Comparison of ENCODE assay signal across 13 cellular contexts in the genomic region with DNA sequence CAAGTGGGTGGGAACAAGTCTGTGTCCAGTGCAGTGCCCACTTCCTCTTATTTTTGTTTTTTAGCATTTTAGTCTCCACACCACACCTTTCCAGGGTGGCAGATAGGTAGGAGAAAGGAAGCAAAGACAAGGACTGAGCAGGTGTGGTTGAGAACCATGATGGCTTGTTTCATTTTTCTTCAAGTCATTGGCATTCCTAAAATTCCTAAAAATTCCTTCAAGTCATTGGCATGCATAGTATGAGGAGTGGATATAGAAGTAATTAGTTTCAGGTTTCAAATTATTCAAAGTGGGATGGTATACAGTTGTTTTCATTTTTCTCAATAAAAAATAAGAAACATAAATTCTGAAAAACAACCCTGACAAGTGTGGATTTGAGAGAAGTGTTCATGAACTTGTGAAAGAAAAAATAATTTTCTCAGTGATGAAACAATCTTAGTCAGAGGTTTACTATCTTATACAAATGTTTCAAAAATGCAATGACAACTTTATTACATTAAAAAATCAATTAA.
"Had no signal": no experiment of that assay in that cellular context is flagged by ENCODE, and none has a peak within 500 bp of the region (broad histone marks: within the 10 kb centered on the region; RNA-seq: fewer than 3 reads in every experiment).

No MANE protein-coding gene starts in this region.

- DNase-seq: activated B cell treated with CpG ODN at 0.5 μM for 24 hours; activated CD4-positive, alpha-beta T cell treated with anti-CD3 and anti-CD28 coated beads, Interleukin-2, amount 50 U/mL, for 1 hour; activated T-cell treated with anti-CD3 and anti-CD28 coated beads for 4 hours; brain microvascular endothelial cell; occipital lobe; right lobe of liver; stimulated activated naive CD4-positive, alpha-beta T cell treated with Interleukin-2 at 50 U/mL for 16 hours; T-helper 17 cell; upper lobe of left lung had no signal

- H3K4me3 Mint-ChIP-seq: activated B cell treated with CpG ODN at 0.5 μM for 24 hours; activated naive CD4-positive, alpha-beta T cell treated with anti-CD3 and anti-CD28 coated beads, Interleukin-2, amount 50 U/mL, for 24 hours; natural killer cell treated with Interleukin-12 subunit alpha and Interleukin-12 subunit beta and Interleukin-15 and Interleukin-18, amount 100 ng/mL, for 72 hours; T-helper 17 cell had no signal

- H3K4me1 ChIP-seq: prostate gland, right lobe of liver, suprapubic skin, upper lobe of left lung had no signal

- H3K27ac Mint-ChIP-seq: activated B cell treated with CpG ODN at 0.5 μM for 24 hours; activated naive CD4-positive, alpha-beta T cell treated with anti-CD3 and anti-CD28 coated beads, Interleukin-2, amount 50 U/mL, for 24 hours; natural killer cell treated with Interleukin-12 subunit alpha and Interleukin-12 subunit beta and Interleukin-15 and Interleukin-18, amount 100 ng/mL, for 72 hours; T-helper 17 cell had no signal

- H3K36me3 Mint-ChIP-seq: activated naive CD4-positive, alpha-beta T cell treated with anti-CD3 and anti-CD28 coated beads, Interleukin-2, amount 50 U/mL, for 24 hours had no signal

- H3K27ac ChIP-seq: brain microvascular endothelial cell, prostate gland, right lobe of liver, suprapubic skin, upper lobe of left lung had no signal

- H3K9me3 ChIP-seq: prostate gland, right lobe of liver, suprapubic skin, upper lobe of left lung had no signal

- H3K9me3 Mint-ChIP-seq: activated B cell treated with CpG ODN at 0.5 μM for 24 hours; natural killer cell treated with Interleukin-12 subunit alpha and Interleukin-12 subunit beta and Interleukin-15 and Interleukin-18, amount 100 ng/mL, for 72 hours had no signal

- H3K4me3 ChIP-seq: prostate gland, right lobe of liver, suprapubic skin, upper lobe of left lung had no signal

- H3K27me3 ChIP-seq: brain microvascular endothelial cell, right lobe of liver, suprapubic skin, upper lobe of left lung had no signal

- ATAC-seq: natural killer cell treated with Interleukin-12 subunit alpha and Interleukin-12 subunit beta and Interleukin-15 and Interleukin-18, amount 100 ng/mL, for 72 hours; right lobe of liver; T-helper 17 cell had no signal

- H3K36me3 ChIP-seq: brain microvascular endothelial cell, prostate gland, right lobe of liver, suprapubic skin, upper lobe of left lung had no signal

- H3K4me1 Mint-ChIP-seq: activated naive CD4-positive, alpha-beta T cell treated with anti-CD3 and anti-CD28 coated beads, Interleukin-2, amount 50 U/mL, for 24 hours; T-helper 17 cell had no signal
